13 cellular contexts compared by ENCODE assay signal in genomic region chr5:115487750-115488149, GRCh38. TPM values are rescaled to one million over a fixed set of nuclear protein-coding genes. Genes with fewer than 3 reads are reported as not detected.
DNase-seq lines count a peak whose midpoint lies in the region; ATAC-seq, FAIRE-seq and TF ChIP-seq lines count a peak whose summit lies in the region.
"Had no signal": no experiment of that assay in that cellular context is flagged by ENCODE, and none has a peak within 500 bp of the region (broad histone marks: within the 10 kb centered on the region; RNA-seq: fewer than 3 reads in every experiment).

No MANE protein-coding gene starts in this region.

- H3K4me3 Mint-ChIP-seq in mesothelial cell of epicardium, result no peak overlapping the region
- H3K4me3 Mint-ChIP-seq: CD4-positive, CD25-positive, alpha-beta regulatory T cell had no signal

- TF ChIP-seq POLR2A in GM12891 (IDR thresholded peaks at IDR 0.05; ENCODE audit: low read depth, low read length), result no peak

- peaks cover 13% of the 10 kb centered on the region for H3K4me1 Mint-ChIP-seq in mesothelial cell of epicardium
- H3K4me1 Mint-ChIP-seq: CD4-positive, CD25-positive, alpha-beta regulatory T cell had no signal

- peaks cover 2% of the 10 kb centered on the region for H3K27me3 Mint-ChIP-seq in mesothelial cell of epicardium (ENCODE audit: low read depth)

- FAIRE-seq in GM12891 (lab: Jason Lieb, UNC), result peak; percentile 20

- DNase-seq in GM12891 (ENCODE audit: insufficient read length, low spot score) (no peak), cortex of kidney (lab: John Stamatoyannopoulos, UW) (no peak), mesothelial cell of epicardium (ENCODE audit: low spot score in 2 of 2, unreplicated experiment in 2 of 2) (no peak), posterior vena cava (ENCODE audit: low spot score) (no peak), hepatocyte (ENCODE audit: low spot score) (no peak)
- DNase-seq: activated CD4-positive, alpha-beta T cell treated with anti-CD3 and anti-CD28 coated beads for 1 hour; CD4-positive, CD25-positive, alpha-beta regulatory T cell; colonic mucosa; NCI-H1930 had no signal

- H3K4me1 ChIP-seq in hepatocyte (ENCODE audit: insufficient read depth), result no peaks in the 10 kb centered on the region
- H3K4me1 ChIP-seq: colonic mucosa had no signal

- no peaks in the 10 kb centered on the region for H4K20me1 ChIP-seq in hepatocyte (ENCODE audit: insufficient read depth, poor library complexity, severe bottlenecking)

- no peaks in the 10 kb centered on the region for H3K27me3 ChIP-seq in hepatocyte
- H3K27me3 ChIP-seq: colonic mucosa had no signal

- TF ChIP-seq CTCF in mesothelial cell of epicardium (IDR thresholded peaks at IDR 0.05; ENCODE audit: unreplicated experiment) (no peak), hepatocyte (IDR thresholded peaks at IDR 0.05; ENCODE audit: poor library complexity) (no peak)

- no peak overlapping the region for H3K27ac Mint-ChIP-seq in mesothelial cell of epicardium
- H3K27ac Mint-ChIP-seq: CD4-positive, CD25-positive, alpha-beta regulatory T cell had no signal

- H3K36me3 Mint-ChIP-seq in mesothelial cell of epicardium, result no peaks in the 10 kb centered on the region
- H3K36me3 Mint-ChIP-seq: CD4-positive, CD25-positive, alpha-beta regulatory T cell had no signal

- no peak overlapping the region for H3K27ac ChIP-seq in hepatocyte
- H3K27ac ChIP-seq: colonic mucosa had no signal

- no peaks in the 10 kb centered on the region for H3K79me2 ChIP-seq in hepatocyte

- no peaks in the 10 kb centered on the region for H3K9me3 Mint-ChIP-seq in mesothelial cell of epicardium
- H3K9me3 Mint-ChIP-seq: CD4-positive, CD25-positive, alpha-beta regulatory T cell had no signal

- no peak overlapping the region for H2AFZ ChIP-seq in hepatocyte

- H3K36me3 ChIP-seq in hepatocyte (replicated peaks; ENCODE audit: insufficient read depth, low read depth), result no peaks in the 10 kb centered on the region
- H3K36me3 ChIP-seq: colonic mucosa had no signal

- ATAC-seq in GM18867 (IDR thresholded peaks at IDR 0.05; ENCODE audit: unreplicated experiment), result peak; percentile 56
- peak; percentile 85 for ATAC-seq in HG02610 (IDR thresholded peaks at IDR 0.05; ENCODE audit: unreplicated experiment)
- ATAC-seq in HG03571 (IDR thresholded peaks at IDR 0.05; ENCODE audit: unreplicated experiment), result peak; percentile 45
- ATAC-seq: SK-N-SH treated with all-trans-retinoic acid at 6 μM for 48 hours had no signal

- no peaks in the 10 kb centered on the region for H3K9me2 ChIP-seq in hepatocyte (replicated peaks; ENCODE audit: insufficient read depth)

- no peak overlapping the region for H3K4me3 ChIP-seq in hepatocyte
- H3K4me3 ChIP-seq: colonic mucosa had no signal

- intact Hi-C loops in posterior vena cava (cut with DNase I), result no loop called here

- no peak overlapping the region for H3K4me2 ChIP-seq in hepatocyte

- no peaks in the 10 kb centered on the region for H3K9me3 ChIP-seq in hepatocyte (ENCODE audit: low read depth)
- H3K9me3 ChIP-seq: colonic mucosa had no signal

TF ChIP-seq in GM12891, 5 proteins besides CTCF, POLR2A, EP300 and RAD21:
- TF ChIP-seq PAX5 (IDR thresholded peaks at IDR 0.05; ENCODE audit: insufficient read depth, low read length, severe bottlenecking), result no peak
- no peak for TF ChIP-seq POU2F2 (IDR thresholded peaks at IDR 0.05; ENCODE audit: low read depth, low read length)
- TF ChIP-seq POLR2AphosphoS5 (IDR thresholded peaks at IDR 0.05; ENCODE audit: low read depth, low read length), result no peak
- no peak for TF ChIP-seq SPI1 (IDR thresholded peaks at IDR 0.05; ENCODE audit: low read depth, low read length)
- TF ChIP-seq TAF1 (IDR thresholded peaks at IDR 0.05; ENCODE audit: low read depth, low read length), result no peak
TF ChIP-seq in GM12891: peak in this region for 0.

RNA-seq across cellular contexts. Expression of gene FEM1C, which starts 56.8 kb away (rescaled TPM):
- polyA plus RNA-seq in GM12891 (2012; ENCODE audit: low read depth, missing spikeins), result 6.6 TPM
- total RNA-seq in mesothelial cell of epicardium (15.2 to 15.9 TPM (median 15.5 TPM) in 3 replicates), posterior vena cava (10 to 100 TPM; 25.6 to 32.8 TPM), hepatocyte (24.6 and 27.0 TPM in 2 replicates)
- 7.7 and 10.7 TPM in 2 replicates for polyA plus RNA-seq in hepatocyte
